ENCODE assay signal across 11 cellular contexts in genomic region chr1:216711712-216712111, GRCh38. TPM values are rescaled to one million over a fixed set of nuclear protein-coding genes. Genes with fewer than 3 reads are reported as not detected.
"Had no signal": no experiment of that assay in that cellular context is flagged by ENCODE, and none has a peak within 500 bp of the region (broad histone marks: within the 10 kb centered on the region; RNA-seq: fewer than 3 reads in every experiment).

No MANE protein-coding gene starts in this region.

- H2AFZ ChIP-seq: GM23248, GM23338 had no signal

- H3K9ac ChIP-seq: GM23248 had no signal

- DNase-seq: GM23248, GOT3, H7, H9, HCEC 1CT, HFFc6 had no signal

- ATAC-seq: HCT116 had no signal

- H3K4me3 ChIP-seq: GM23248, GM23338, HAP-1 had no signal

- H3K27ac ChIP-seq: GM23248 had no signal

- H3K4me2 ChIP-seq: GM23338 had no signal

- H3K9me3 ChIP-seq: HAP-1 had no signal

- FAIRE-seq: H1, H54 had no signal

- H3K36me3 ChIP-seq: HAP-1 had no signal

RNA-seq across cellular contexts. Expression of gene ESRRG, which starts 11.5 kb away (rescaled TPM):
- polyA plus RNA-seq: GM23248 had no signal
